8 cellular contexts compared by ENCODE assay signal in the genomic region with DNA sequence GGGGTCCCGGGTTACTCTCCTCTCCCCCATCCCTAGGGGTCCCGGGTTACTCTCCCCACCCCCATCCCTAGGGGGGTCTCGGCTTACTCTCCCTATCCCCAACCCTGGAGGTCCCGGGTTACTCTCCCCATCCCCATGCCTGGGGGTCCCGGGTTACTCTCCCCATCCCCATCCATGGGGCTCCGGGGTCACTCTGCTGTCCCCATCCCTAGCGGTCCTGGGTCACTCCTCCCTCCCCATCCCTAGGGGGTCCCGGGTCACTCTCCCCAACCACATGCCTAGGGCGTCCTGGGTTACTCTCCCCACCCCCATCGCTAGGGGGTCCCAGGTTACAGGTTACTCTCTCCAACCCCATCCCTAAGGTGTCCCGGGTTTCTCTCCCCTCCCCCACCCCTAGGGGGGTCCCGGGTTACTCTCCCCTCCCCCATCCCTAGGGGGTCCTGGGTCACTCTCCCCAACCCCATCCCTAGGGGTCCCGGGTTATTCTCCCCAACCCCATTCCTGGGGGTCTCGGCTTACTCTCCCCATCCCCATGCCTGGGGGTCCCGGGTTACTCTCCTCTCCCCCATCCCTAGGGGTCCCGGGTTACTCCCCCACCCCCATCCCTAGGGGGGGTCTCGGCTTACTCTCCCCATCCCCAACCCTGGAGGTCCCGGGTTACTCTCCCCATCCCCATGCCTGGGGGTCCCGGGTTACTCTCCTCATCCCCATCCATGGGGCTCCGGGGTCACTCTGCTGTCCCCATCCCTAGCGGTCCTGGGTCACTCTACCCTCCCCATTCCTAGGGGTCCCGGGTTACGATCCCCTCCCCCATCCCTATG.
DNase-seq lines count a peak whose midpoint lies in the region; ATAC-seq and TF ChIP-seq lines count a peak whose summit lies in the region.

No MANE protein-coding gene starts in this region.

- no peak for ATAC-seq in stimulated activated memory B cell treated with anti-CD40 and anti-IgM and Interleukin-4, amounts not matched to agents 10 μg/mL and 1 μg/mL and 100 μg/mL, for 72 hours
- no peak for ATAC-seq in HG02852 (IDR thresholded peaks at IDR 0.05; ENCODE audit: unreplicated experiment)

- CTCF ChIA-PET in activated naive CD4-positive, alpha-beta T cell treated with anti-CD3 and anti-CD28 coated beads, Interleukin-2, amount 10 ng/mL, durations not matched to agents 7 days and 5 days (lab: Charles Lee) = no interaction called here
- CTCF ChIA-PET in GM10248 (lab: Yijun Ruan, JAX) = no interaction called here

- H3K9me3 Mint-ChIP-seq in activated naive CD4-positive, alpha-beta T cell treated with anti-CD3 and anti-CD28 coated beads, Interleukin-2, amount 10 ng/mL, durations not matched to agents 7 days and 5 days = peaks cover 33% of the 10 kb centered on the region
- H3K9me3 Mint-ChIP-seq in stimulated activated memory B cell treated with anti-CD40 and anti-IgM and Interleukin-4, amounts not matched to agents 10 μg/mL and 1 μg/mL and 100 μg/mL, for 72 hours = peaks cover 21% of the 10 kb centered on the region

- H3K27me3 ChIP-seq in HUES48 (ENCODE audit: control insufficient read depth, insufficient read depth, low read length) (no peaks in the 10 kb centered on the region), iPS-18a (ENCODE audit: control insufficient read depth, insufficient read depth, low read length) (no peaks in the 10 kb centered on the region)

- H3K4me1 ChIP-seq in HUES48 (ENCODE audit: control insufficient read depth, insufficient read depth, low read length) = no peaks in the 10 kb centered on the region
- H3K4me1 ChIP-seq in iPS-18a (ENCODE audit: control insufficient read depth, low read depth, low read length) = no peaks in the 10 kb centered on the region

- H3K27ac Mint-ChIP-seq in activated naive CD4-positive, alpha-beta T cell treated with anti-CD3 and anti-CD28 coated beads, Interleukin-2, amount 10 ng/mL, durations not matched to agents 7 days and 5 days = peak overlapping the region; percentile 90
- H3K27ac Mint-ChIP-seq in stimulated activated memory B cell treated with anti-CD40 and anti-IgM and Interleukin-4, amounts not matched to agents 10 μg/mL and 1 μg/mL and 100 μg/mL, for 72 hours = peak overlapping the region; percentile 80

- DNase-seq in activated naive CD4-positive, alpha-beta T cell treated with anti-CD3 and anti-CD28 coated beads, Interleukin-2, amount 10 ng/mL, durations not matched to agents 7 days and 5 days = peak; percentile 48
- DNase-seq in dedifferentiated amniotic fluid mesenchymal stem cell (ENCODE audit: extremely low spot score) (no peak), DMS 273 treated with DMSO at 0.1 percent for 48 hours (lab: John Stamatoyannopoulos, UW) (no peak), GM10248 (ENCODE audit: extremely low spot score) (no peak)

- H3K36me3 Mint-ChIP-seq in activated naive CD4-positive, alpha-beta T cell treated with anti-CD3 and anti-CD28 coated beads, Interleukin-2, amount 10 ng/mL, durations not matched to agents 7 days and 5 days = peaks cover 32% of the 10 kb centered on the region
- H3K36me3 Mint-ChIP-seq in stimulated activated memory B cell treated with anti-CD40 and anti-IgM and Interleukin-4, amounts not matched to agents 10 μg/mL and 1 μg/mL and 100 μg/mL, for 72 hours = peaks cover 32% of the 10 kb centered on the region

- H3K36me3 ChIP-seq in HUES48 (ENCODE audit: control insufficient read depth, insufficient read depth, low read length) (peaks cover 21% of the 10 kb centered on the region), iPS-18a (ENCODE audit: control insufficient read depth, low read depth, low read length) (peaks cover 5% of the 10 kb centered on the region)

- H3K9me3 ChIP-seq in HUES48 (ENCODE audit: control insufficient read depth, insufficient read depth, low read length) = peaks cover 22% of the 10 kb centered on the region
- peaks cover 4% of the 10 kb centered on the region for H3K9me3 ChIP-seq in iPS-18a (ENCODE audit: control insufficient read depth, low read depth, low read length)

- TF ChIP-seq CTCF in GM10248 (IDR thresholded peaks at IDR 0.05; ENCODE audit: control extremely low read depth, extremely low read depth, low read depth, missing control alignments) = no peak

- no peak overlapping the region for H3K9ac ChIP-seq in HUES48 (ENCODE audit: low read depth, low read length)
- peak overlapping the region; percentile 59 for H3K9ac ChIP-seq in iPS-18a (ENCODE audit: low read length)

- H3K4me1 Mint-ChIP-seq in activated naive CD4-positive, alpha-beta T cell treated with anti-CD3 and anti-CD28 coated beads, Interleukin-2, amount 10 ng/mL, durations not matched to agents 7 days and 5 days = peaks cover 39% of the 10 kb centered on the region
- H3K4me1 Mint-ChIP-seq in stimulated activated memory B cell treated with anti-CD40 and anti-IgM and Interleukin-4, amounts not matched to agents 10 μg/mL and 1 μg/mL and 100 μg/mL, for 72 hours = peaks cover 50% of the 10 kb centered on the region

- no peaks in the 10 kb centered on the region for H3K27me3 Mint-ChIP-seq in activated naive CD4-positive, alpha-beta T cell treated with anti-CD3 and anti-CD28 coated beads, Interleukin-2, amount 10 ng/mL, durations not matched to agents 7 days and 5 days
- H3K27me3 Mint-ChIP-seq in stimulated activated memory B cell treated with anti-CD40 and anti-IgM and Interleukin-4, amounts not matched to agents 10 μg/mL and 1 μg/mL and 100 μg/mL, for 72 hours = no peaks in the 10 kb centered on the region

- H3K4me3 ChIP-seq in HUES48 (ENCODE audit: low read depth, low read length) (peak overlapping the region; percentile 82), iPS-18a (ENCODE audit: low read length) (peak overlapping the region; percentile 75)

- H3K27ac ChIP-seq in HUES48 (ENCODE audit: low read depth, low read length) (peak overlapping the region; percentile 95), iPS-18a (ENCODE audit: low read length) (no peak overlapping the region)

- peak overlapping the region; percentile 77 for H3K4me3 Mint-ChIP-seq in activated naive CD4-positive, alpha-beta T cell treated with anti-CD3 and anti-CD28 coated beads, Interleukin-2, amount 10 ng/mL, durations not matched to agents 7 days and 5 days
- H3K4me3 Mint-ChIP-seq in stimulated activated memory B cell treated with anti-CD40 and anti-IgM and Interleukin-4, amounts not matched to agents 10 μg/mL and 1 μg/mL and 100 μg/mL, for 72 hours = peak overlapping the region; percentile 67

- POLR2A ChIA-PET in GM10248 (lab: Yijun Ruan, JAX) = no interaction called here
